8 cellular contexts compared by ENCODE assay signal in genomic region chr2:198054299-198054698, GRCh38.
DNase-seq lines count a peak whose midpoint lies in the region; ATAC-seq and TF ChIP-seq lines count a peak whose summit lies in the region.

No MANE protein-coding gene starts in this region.

- H3K27me3 ChIP-seq in A673 (replicated peaks; ENCODE audit: insufficient read depth, low read depth, low read length, poor library complexity) (peaks cover 3% of the 10 kb centered on the region), endodermal cell (ENCODE audit: control insufficient read depth, insufficient read depth, low read length, poor library complexity, severe bottlenecking) (no peaks in the 10 kb centered on the region), parathyroid adenoma (ENCODE audit: control insufficient read depth, insufficient read depth, low read length) (no peaks in the 10 kb centered on the region)

- ATAC-seq in GM18511 (IDR thresholded peaks at IDR 0.05; ENCODE audit: unreplicated experiment) (peak; percentile 81), HG03139 (IDR thresholded peaks at IDR 0.05; ENCODE audit: unreplicated experiment) (peak; percentile 57), GM19328 (IDR thresholded peaks at IDR 0.05; ENCODE audit: unreplicated experiment) (no peak)

- no TSS peak for BruUV-seq in A673 (replicated peaks; lab: Mats Ljungman, UMichigan)

- no peaks in the 10 kb centered on the region for H3K9me3 ChIP-seq in A673 (ENCODE audit: low read depth, low read length, poor library complexity, severe bottlenecking)
- no peaks in the 10 kb centered on the region for H3K9me3 ChIP-seq in endodermal cell (ENCODE audit: control insufficient read depth, low read length)
- H3K9me3 ChIP-seq in parathyroid adenoma (ENCODE audit: control insufficient read depth, low read length) = no peaks in the 10 kb centered on the region

- H3K4me1 ChIP-seq in A673 (ENCODE audit: insufficient read depth, low read length, poor library complexity, severe bottlenecking) (no peaks in the 10 kb centered on the region), endodermal cell (ENCODE audit: control insufficient read depth, insufficient read depth, low read length) (no peaks in the 10 kb centered on the region), parathyroid adenoma (peaks cover 16% of the 10 kb centered on the region)

- H3K36me3 ChIP-seq in A673 (ENCODE audit: insufficient read depth, low read length, poor library complexity, severe bottlenecking) (no peaks in the 10 kb centered on the region), endodermal cell (ENCODE audit: control insufficient read depth, insufficient read depth, low read length) (no peaks in the 10 kb centered on the region), parathyroid adenoma (ENCODE audit: control insufficient read depth, insufficient read depth, low read length) (no peaks in the 10 kb centered on the region)

- H3K27ac ChIP-seq in A673 (ENCODE audit: low read depth, low read length, poor library complexity, severe bottlenecking) = no peak overlapping the region
- H3K27ac ChIP-seq in endodermal cell (ENCODE audit: low read depth, low read length) = no peak overlapping the region
- no peak overlapping the region for H3K27ac ChIP-seq in parathyroid adenoma

- H3K9ac ChIP-seq in endodermal cell (ENCODE audit: extremely low read depth, low read length, poor library complexity, severe bottlenecking) (no peak overlapping the region), parathyroid adenoma (no peak overlapping the region)

- H3K9me3 Mint-ChIP-seq in endodermal cell = no peaks in the 10 kb centered on the region

- WGBS in endodermal cell (ENCODE audit: insufficient coverage in 1 of 2, insufficient read length in 1 of 2), 2 experiments = 71% methylated on average over 1 of the region's 1 CpG; no CpG with 5 or more reads in 1 of the 2 experiments

- intact Hi-C loops in A673 (cut with micrococcal nuclease; ENCODE audit: unreplicated experiment) = loop anchor here (1.0 kb wide), 1 partner anchor 251 kb away; no protein-coding TSS in a partner anchor

- H3K79me2 ChIP-seq in parathyroid adenoma = no peaks in the 10 kb centered on the region

- no peak overlapping the region for H3K27ac Mint-ChIP-seq in endodermal cell

- H3K4me3 ChIP-seq in A673 (ENCODE audit: low read depth, low read length, poor library complexity, severe bottlenecking) = no peak overlapping the region
- H3K4me3 ChIP-seq in endodermal cell (ENCODE audit: low read length) = no peak overlapping the region
- no peak overlapping the region for H3K4me3 ChIP-seq in parathyroid adenoma (ENCODE audit: low read depth, low read length)

- H3K27me3 Mint-ChIP-seq in endodermal cell (ENCODE audit: insufficient read depth) = no peaks in the 10 kb centered on the region

- POLR2A ChIA-PET in A673 (lab: Charles Lee; ENCODE audit: low non-redundant PET) = no interaction called here

- H2AFZ ChIP-seq in parathyroid adenoma = peak overlapping the region; percentile 25

- TF ChIP-seq CTCF in A673 (conservative IDR thresholded peaks at IDR 0.05; ENCODE audit: low read depth, low read length) (peak; percentile 51), endodermal cell (conservative IDR thresholded peaks at IDR 0.05) (peak; percentile 87), parathyroid adenoma (IDR thresholded peaks at IDR 0.05) (peak; percentile 58)

- DNase-seq in A673 (ENCODE audit: low spot score) (peak; percentile 25), endodermal cell (peak; percentile 81), cerebellum (ENCODE audit: low spot score) (no peak)
- peak; percentile 23 to 28 for DNase-seq in activated CD4-positive, alpha-beta T cell treated with anti-CD3 and anti-CD28 coated beads for 24 hours (ENCODE audit: low read depth in 2 of 2)

- H3K36me3 Mint-ChIP-seq in endodermal cell (ENCODE audit: low read depth) = no peaks in the 10 kb centered on the region

- peaks cover 3% of the 10 kb centered on the region for H3K4me1 Mint-ChIP-seq in endodermal cell

- H3K4me2 ChIP-seq in parathyroid adenoma (ENCODE audit: low read length) = no peak overlapping the region

- CTCF ChIA-PET in A673 (lab: Charles Lee) = no interaction called here

- no peak overlapping the region for H3K4me3 Mint-ChIP-seq in endodermal cell
